ENCODE assay signal across 8 cellular contexts in the genomic region with DNA sequence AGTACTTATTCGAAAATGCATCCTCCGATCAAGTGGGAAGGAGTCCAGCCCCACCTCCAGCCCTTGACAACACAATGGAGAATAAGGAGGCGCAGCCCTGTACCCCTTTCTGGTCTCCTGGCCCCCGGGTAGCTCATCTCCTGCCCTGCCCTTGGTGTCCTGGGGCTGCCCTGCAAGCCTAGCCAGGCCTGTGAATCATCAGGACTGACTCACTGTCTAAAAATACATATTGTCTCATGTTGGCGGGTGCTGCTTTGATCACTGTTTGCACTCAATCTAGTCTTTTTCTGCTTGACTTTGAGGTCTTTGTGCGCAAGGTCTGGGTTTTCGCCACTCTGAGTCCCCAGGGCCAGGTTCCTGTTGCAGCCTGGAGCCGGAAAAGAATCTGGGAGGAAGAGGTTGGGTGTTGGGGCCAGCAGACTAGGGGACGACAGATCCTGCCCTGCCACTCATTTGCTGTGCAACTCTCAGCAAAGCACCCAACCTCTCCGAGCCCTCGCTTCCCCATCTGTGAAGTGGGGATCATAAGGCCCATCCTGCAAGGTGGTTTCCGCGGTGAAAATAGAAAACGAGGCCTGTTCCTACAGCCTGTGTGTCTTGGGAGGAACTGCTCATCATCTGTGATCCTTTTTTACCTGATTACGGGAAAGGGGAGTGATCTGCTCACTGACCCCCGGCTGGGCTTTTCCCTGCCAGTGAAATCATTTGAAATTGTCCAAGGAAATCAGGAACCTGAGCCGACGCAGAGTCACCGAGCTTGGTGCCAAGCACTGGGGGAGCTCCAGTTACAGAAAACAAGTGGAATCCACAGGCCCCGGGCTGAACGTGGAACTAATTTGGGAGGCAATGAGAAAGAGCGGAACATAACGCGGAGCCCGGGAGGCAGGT.
A peak's percentile ranks its signal among the peaks of the same experiment; 100 is the strongest.
DNase-seq lines count a peak whose midpoint lies in the region; ATAC-seq and TF ChIP-seq lines count a peak whose summit lies in the region.

No MANE protein-coding gene starts in this region.

- POLR2A ChIA-PET in SK-N-SH (lab: Yijun Ruan, JAX), result no interaction called here

- H3K79me2 ChIP-seq in SK-N-SH (ENCODE audit: insufficient read depth), result no peaks in the 10 kb centered on the region

- H3K9me3 ChIP-seq in SK-N-SH, result no peaks in the 10 kb centered on the region
- peaks cover 0 to 3% (median 0%) of the 10 kb centered on the region in 11 donors for H3K9me3 ChIP-seq in heart right ventricle

- H3K9me3 Mint-ChIP-seq in stimulated activated effector memory CD8-positive, alpha-beta T cell treated with anti-CD3 and anti-CD28 coated beads, Interleukin-12 subunit alpha, Interleukin-12 subunit beta, amount 100 ng/mL, for 72 hours, result no peaks in the 10 kb centered on the region
- H3K9me3 Mint-ChIP-seq in activated T-cell treated with anti-CD3 and anti-CD28 coated beads, Interleukin-2, amount 50 U/mL, for 24 hours, result no peaks in the 10 kb centered on the region

- peaks cover 2 to 11% of the 10 kb centered on the region in 2 experiments; a peak in 2 of 4 replicates for H3K4me1 ChIP-seq in SK-N-SH (ENCODE audit: control insufficient read depth in 1 of 2, insufficient read depth in 2 of 2, low read depth in 1 of 2, low read length in 1 of 2)
- H3K4me1 ChIP-seq in heart right ventricle, result peaks cover 4 to 19% (median 14%) of the 10 kb centered on the region in 9 donors

- peaks cover 22% of the 10 kb centered on the region for H3F3A ChIP-seq in SK-N-SH (replicated peaks; ENCODE audit: insufficient read depth)

- H3K27me3 ChIP-seq in SK-N-SH (ENCODE audit: insufficient read depth) (no peaks in the 10 kb centered on the region), heart right ventricle (no peaks in the 10 kb centered on the region), H7 (ENCODE audit: control insufficient read depth, insufficient read depth, low read length) (no peaks in the 10 kb centered on the region)

- no peaks in the 10 kb centered on the region for H3K36me3 ChIP-seq in SK-N-SH (replicated peaks in 1 of 2; ENCODE audit: control insufficient read depth in 1 of 2, insufficient read depth in 2 of 2, low read length in 1 of 2)
- no peaks in the 10 kb centered on the region for H3K36me3 ChIP-seq in heart right ventricle
- H3K36me3 ChIP-seq in H7 (replicated peaks; ENCODE audit: control insufficient read depth, insufficient read depth, low read length), result no peaks in the 10 kb centered on the region

- no peaks in the 10 kb centered on the region for H3K4me1 Mint-ChIP-seq in stimulated activated effector memory CD8-positive, alpha-beta T cell treated with anti-CD3 and anti-CD28 coated beads, Interleukin-12 subunit alpha, Interleukin-12 subunit beta, amount 100 ng/mL, for 72 hours
- H3K4me1 Mint-ChIP-seq in activated T-cell treated with anti-CD3 and anti-CD28 coated beads, Interleukin-2, amount 50 U/mL, for 24 hours (ENCODE audit: low read depth), result no peaks in the 10 kb centered on the region

- H3K4me3 ChIP-seq in SK-N-SH (ENCODE audit: low read depth in 2 of 2, low read length in 1 of 2) (peak overlapping the region in 1 of 2 experiments; percentile 30; a peak in 2 of 4 replicates), heart right ventricle (no peak overlapping the region), H7 (ENCODE audit: insufficient read depth, low read depth, low read length) (no peak overlapping the region)

- peaks cover 2% of the 10 kb centered on the region for H3K27me3 Mint-ChIP-seq in activated T-cell treated with anti-CD3 and anti-CD28 coated beads, Interleukin-2, amount 50 U/mL, for 24 hours

- no peaks in the 10 kb centered on the region for H3K9me2 ChIP-seq in SK-N-SH

- no peaks in the 10 kb centered on the region for H3K36me3 Mint-ChIP-seq in stimulated activated effector memory CD8-positive, alpha-beta T cell treated with anti-CD3 and anti-CD28 coated beads, Interleukin-12 subunit alpha, Interleukin-12 subunit beta, amount 100 ng/mL, for 72 hours
- H3K36me3 Mint-ChIP-seq in activated T-cell treated with anti-CD3 and anti-CD28 coated beads, Interleukin-2, amount 50 U/mL, for 24 hours (ENCODE audit: low read depth), result no peaks in the 10 kb centered on the region

- H3K27ac ChIP-seq in SK-N-SH (ENCODE audit: low read depth in 2 of 2, low read length in 1 of 2) (peak overlapping the region; percentile 89 to 95), heart right ventricle (peak overlapping the region; percentile 1 to 84 (median 72))

- intact Hi-C loops in heart right ventricle (cut with DNase I), result loop anchor here in 4 of 10 donors (5.0 to 10.0 kb wide), 4 partner anchors 65 to 125 kb away; no protein-coding TSS in a partner anchor

- TF ChIP-seq EP300 in SK-N-SH (IDR thresholded peaks at IDR 0.05; ENCODE audit: borderline replicate concordance in 1 of 2, low read depth in 1 of 2, low read length in 1 of 2), result peak in 1 of 2 experiments; percentile 70; a peak in 2 of 4 replicates

- DNase-seq in DMS53 treated with DMSO at 0.1 percent for 48 hours (lab: John Stamatoyannopoulos, UW; ENCODE audit: unreplicated experiment), result peak; percentile 68
- no peak for DNase-seq in SK-N-SH
- peak; percentile 25 to 29 for DNase-seq in heart right ventricle
- DNase-seq in stimulated activated effector memory CD8-positive, alpha-beta T cell treated with anti-CD3 and anti-CD28 coated beads, Interleukin-12 subunit alpha, Interleukin-12 subunit beta, amount 100 ng/mL, for 72 hours (ENCODE audit: low spot score in 2 of 2), result no peak
- DNase-seq in activated T-cell treated with anti-CD3 and anti-CD28 coated beads, Interleukin-2, amount 50 U/mL, for 24 hours, result no peak
- no peak for DNase-seq in NCI-H1092 (lab: John Stamatoyannopoulos, UW)
- no peak for DNase-seq in H7

- ATAC-seq in HG02885 (IDR thresholded peaks at IDR 0.05; ENCODE audit: poor library complexity, unreplicated experiment) (peak; percentile 97), heart right ventricle (peak; percentile 89 to 96 (median 94))
- peak; percentile 60 for ATAC-seq in stimulated activated effector memory CD8-positive, alpha-beta T cell treated with anti-CD3 and anti-CD28 coated beads, Interleukin-12 subunit alpha, Interleukin-12 subunit beta, amount 100 ng/mL, for 72 hours

- CTCF ChIA-PET in SK-N-SH (lab: Yijun Ruan, JAX), result no interaction called here

- no peaks in the 10 kb centered on the region for H4K20me1 ChIP-seq in SK-N-SH (ENCODE audit: insufficient read depth)

- H3K4me3 Mint-ChIP-seq in stimulated activated effector memory CD8-positive, alpha-beta T cell treated with anti-CD3 and anti-CD28 coated beads, Interleukin-12 subunit alpha, Interleukin-12 subunit beta, amount 100 ng/mL, for 72 hours, result no peak overlapping the region
- no peak overlapping the region for H3K4me3 Mint-ChIP-seq in activated T-cell treated with anti-CD3 and anti-CD28 coated beads, Interleukin-2, amount 50 U/mL, for 24 hours

- TF ChIP-seq CTCF in SK-N-SH (IDR thresholded peaks at IDR 0.05) (no peak), heart right ventricle (IDR thresholded peaks at IDR 0.05) (no peak)

- WGBS in SK-N-SH (ENCODE audit: low lambda C conversion rate), result 9% methylated on average over 22 of the region's 25 CpGs
- 39 to 42% methylated on average over 25 of the region's 25 CpGs for WGBS in heart right ventricle, 2 donors

- TF ChIP-seq RAD21 in SK-N-SH (IDR thresholded peaks at IDR 0.05; ENCODE audit: low read length), result no peak

- peak overlapping the region; percentile 66 for H3K9ac ChIP-seq in SK-N-SH

- H3K4me2 ChIP-seq in SK-N-SH, result peak overlapping the region; percentile 79

- H3K27ac Mint-ChIP-seq in stimulated activated effector memory CD8-positive, alpha-beta T cell treated with anti-CD3 and anti-CD28 coated beads, Interleukin-12 subunit alpha, Interleukin-12 subunit beta, amount 100 ng/mL, for 72 hours, result no peak overlapping the region
- H3K27ac Mint-ChIP-seq in activated T-cell treated with anti-CD3 and anti-CD28 coated beads, Interleukin-2, amount 50 U/mL, for 24 hours, result no peak overlapping the region

- peak overlapping the region; percentile 67; the same call in 1 of the 2 replicates for H2AFZ ChIP-seq in SK-N-SH (ENCODE audit: low read depth)

TF ChIP-seq in SK-N-SH, 30 proteins besides CTCF, POLR2A, EP300 and RAD21 (continues in another document):
- TF ChIP-seq RXRA (IDR thresholded peaks at IDR 0.05; ENCODE audit: borderline replicate concordance, low read depth), result peak; percentile 80; the same call in 1 of the 2 replicates
- TF ChIP-seq FOXJ3 (CRISPR knock-in tag; IDR thresholded peaks at IDR 0.05), result no peak
- no peak for TF ChIP-seq YY1 (IDR thresholded peaks at IDR 0.05; ENCODE audit: low read depth)
- TF ChIP-seq GATA2 (CRISPR knock-in tag; IDR thresholded peaks at IDR 0.05), result no peak
- TF ChIP-seq, protein P1, sequence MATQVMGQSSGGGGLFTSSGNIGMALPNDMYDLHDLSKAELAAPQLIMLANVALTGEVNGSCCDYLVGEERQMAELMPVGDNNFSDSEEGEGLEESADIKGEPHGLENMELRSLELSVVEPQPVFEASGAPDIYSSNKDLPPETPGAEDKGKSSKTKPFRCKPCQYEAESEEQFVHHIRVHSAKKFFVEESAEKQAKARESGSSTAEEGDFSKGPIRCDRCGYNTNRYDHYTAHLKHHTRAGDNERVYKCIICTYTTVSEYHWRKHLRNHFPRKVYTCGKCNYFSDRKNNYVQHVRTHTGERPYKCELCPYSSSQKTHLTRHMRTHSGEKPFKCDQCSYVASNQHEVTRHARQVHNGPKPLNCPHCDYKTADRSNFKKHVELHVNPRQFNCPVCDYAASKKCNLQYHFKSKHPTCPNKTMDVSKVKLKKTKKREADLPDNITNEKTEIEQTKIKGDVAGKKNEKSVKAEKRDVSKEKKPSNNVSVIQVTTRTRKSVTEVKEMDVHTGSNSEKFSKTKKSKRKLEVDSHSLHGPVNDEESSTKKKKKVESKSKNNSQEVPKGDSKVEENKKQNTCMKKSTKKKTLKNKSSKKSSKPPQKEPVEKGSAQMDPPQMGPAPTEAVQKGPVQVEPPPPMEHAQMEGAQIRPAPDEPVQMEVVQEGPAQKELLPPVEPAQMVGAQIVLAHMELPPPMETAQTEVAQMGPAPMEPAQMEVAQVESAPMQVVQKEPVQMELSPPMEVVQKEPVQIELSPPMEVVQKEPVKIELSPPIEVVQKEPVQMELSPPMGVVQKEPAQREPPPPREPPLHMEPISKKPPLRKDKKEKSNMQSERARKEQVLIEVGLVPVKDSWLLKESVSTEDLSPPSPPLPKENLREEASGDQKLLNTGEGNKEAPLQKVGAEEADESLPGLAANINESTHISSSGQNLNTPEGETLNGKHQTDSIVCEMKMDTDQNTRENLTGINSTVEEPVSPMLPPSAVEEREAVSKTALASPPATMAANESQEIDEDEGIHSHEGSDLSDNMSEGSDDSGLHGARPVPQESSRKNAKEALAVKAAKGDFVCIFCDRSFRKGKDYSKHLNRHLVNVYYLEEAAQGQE (IDR thresholded peaks at IDR 0.05; ENCODE audit: low read depth, low read length), result no peak
- TF ChIP-seq TAF1 (IDR thresholded peaks at IDR 0.05; ENCODE audit: borderline replicate concordance, low read depth, low read length), result no peak
- TF ChIP-seq NRF1 (IDR thresholded peaks at IDR 0.05; ENCODE audit: low read depth, low read length), result peak; percentile 28; the same call in 1 of the 2 replicates
- peak; percentile 81 for TF ChIP-seq FOSL2 (IDR thresholded peaks at IDR 0.05; ENCODE audit: borderline replicate concordance, low read depth)

Comparison
In these comparisons a context has a peak if more than half of its experiments do, and no peak if none do; other contexts are left out.
1. DNase-seq: peak in DMS53 treated with DMSO at 0.1 percent for 48 hours (single experiment) and heart right ventricle (2 of 2); none in SK-N-SH (single experiment), stimulated activated effector memory CD8-positive, alpha-beta T cell treated with anti-CD3 and anti-CD28 coated beads, Interleukin-12 subunit alpha, Interleukin-12 subunit beta, amount 100 ng/mL, for 72 hours (0 of 2), activated T-cell treated with anti-CD3 and anti-CD28 coated beads, Interleukin-2, amount 50 U/mL, for 24 hours (single experiment), NCI-H1092 (single experiment) and H7 (single experiment).
2. Peak in every context shown above with its lines, with median percentiles within 50 percentile points of each other: ATAC-seq.